In genomic region chr16:3047387-3047720, GRCh38 we compare ENCODE assay signal across 1 cellular context.
TF ChIP-seq lines count a peak whose summit lies in the region.

No MANE protein-coding gene starts in this region.

TF ChIP-seq in GM23338, 12 proteins besides CTCF, POLR2A, EP300 and RAD21:
- no peak for TF ChIP-seq STAT1 (IDR thresholded peaks at IDR 0.05; ENCODE audit: unreplicated experiment)
- TF ChIP-seq CREB1 (CRISPR knock-in tag; IDR thresholded peaks at IDR 0.05; ENCODE audit: low read depth): no peak
- TF ChIP-seq ETS1 (IDR thresholded peaks at IDR 0.05): no peak
- no peak for TF ChIP-seq EZH2phosphoT487 (IDR thresholded peaks at IDR 0.05; ENCODE audit: unreplicated experiment)
- no peak for TF ChIP-seq NANOG (IDR thresholded peaks at IDR 0.05; ENCODE audit: borderline replicate concordance)
- no peak for TF ChIP-seq REST (IDR thresholded peaks at IDR 0.05; ENCODE audit: unreplicated experiment)
- no peak for TF ChIP-seq ZNF114 (CRISPR knock-in tag; IDR thresholded peaks at IDR 0.05)
- TF ChIP-seq JUNB (IDR thresholded peaks at IDR 0.05; ENCODE audit: unreplicated experiment): no peak
- no peak for TF ChIP-seq ZNF462 (CRISPR knock-in tag; IDR thresholded peaks at IDR 0.05)
- TF ChIP-seq POLR2AphosphoS5 (IDR thresholded peaks at IDR 0.05; ENCODE audit: low read depth): no peak
- TF ChIP-seq ZNF331 (CRISPR knock-in tag; IDR thresholded peaks at IDR 0.05; ENCODE audit: low read depth): no peak
TF ChIP-seq in GM23338: peak in this region for 0.
